8 cellular contexts compared by ENCODE assay signal in genomic region chr2:127105656-127106456, GRCh38. TPM values are rescaled to one million over a fixed set of nuclear protein-coding genes. Genes with fewer than 3 reads are reported as not detected.
A peak's percentile ranks its signal among the peaks of the same experiment; 100 is the strongest.
DNase-seq lines count a peak whose midpoint lies in the region; ATAC-seq and TF ChIP-seq lines count a peak whose summit lies in the region.

No MANE protein-coding gene starts in this region.

- no peaks in the 10 kb centered on the region for H3K9me3 ChIP-seq in A673 (ENCODE audit: low read depth, low read length, poor library complexity, severe bottlenecking)

- H3K27me3 ChIP-seq in A673 (replicated peaks; ENCODE audit: insufficient read depth, low read depth, low read length, poor library complexity) (no peaks in the 10 kb centered on the region), H7 (ENCODE audit: control insufficient read depth, insufficient read depth, low read length) (peaks cover 16% of the 10 kb centered on the region)

- peak; percentile 59 for DNase-seq in A673 (ENCODE audit: low spot score)
- DNase-seq in H7: peak; percentile 87
- peak; percentile 51 for DNase-seq in WTC11 (ENCODE audit: low spot score)
- peak; percentile 73 for DNase-seq in fibroblast of villous mesenchyme (ENCODE audit: low read depth)
- DNase-seq in SIG-M5 (lab: John Stamatoyannopoulos, UW): no peak
- no peak for DNase-seq in NCI-H446 (lab: John Stamatoyannopoulos, UW)

- H3K4me3 Mint-ChIP-seq in WTC11 (peak overlapping the region; percentile 69), nephron (peak overlapping the region; percentile 82 to 96 (median 87))

- H3K4me3 ChIP-seq in A673 (ENCODE audit: low read depth, low read length, poor library complexity, severe bottlenecking) (peak overlapping the region; percentile 87), H7 (ENCODE audit: insufficient read depth, low read depth, low read length) (peak overlapping the region; percentile 65), fibroblast of villous mesenchyme (ENCODE audit: low read depth, low read length) (peak overlapping the region; percentile 89)

- H3K36me3 ChIP-seq in A673 (ENCODE audit: insufficient read depth, low read length, poor library complexity, severe bottlenecking) (no peaks in the 10 kb centered on the region), H7 (replicated peaks; ENCODE audit: control insufficient read depth, insufficient read depth, low read length) (no peaks in the 10 kb centered on the region)

- BruUV-seq in A673 (replicated peaks; lab: Mats Ljungman, UMichigan): no TSS peak

- H3K36me3 Mint-ChIP-seq in WTC11 (no peaks in the 10 kb centered on the region), nephron (ENCODE audit: low read depth) (no peaks in the 10 kb centered on the region)

- H3K4me1 Mint-ChIP-seq in WTC11 (peaks cover 31% of the 10 kb centered on the region), nephron (peaks cover 62% of the 10 kb centered on the region)

- H3K27me3 Mint-ChIP-seq in WTC11 (ENCODE audit: low read depth): peaks cover 3% of the 10 kb centered on the region; the same call in 1 of the 2 replicates
- no peaks in the 10 kb centered on the region for H3K27me3 Mint-ChIP-seq in nephron (ENCODE audit: low read depth)

- H3K27ac Mint-ChIP-seq in WTC11 (no peak overlapping the region), nephron (peak overlapping the region; percentile 88 to 92 (median 89))

- H3K9me3 Mint-ChIP-seq in WTC11 (no peaks in the 10 kb centered on the region), nephron (no peaks in the 10 kb centered on the region)

- H3K4me1 ChIP-seq in A673 (ENCODE audit: insufficient read depth, low read length, poor library complexity, severe bottlenecking): peaks cover 27% of the 10 kb centered on the region

- CTCF ChIA-PET in A673 (lab: Charles Lee): no interaction called here
- CTCF ChIA-PET in WTC11 (lab: Charles Lee): interaction anchor here (0.6 to 4.2 kb wide), 18 partner anchors 9 to 948 kb away, joined by 3 to 33 read pairs (median 5); partner anchors contain the start of gene ERCC3

- H3K27ac ChIP-seq in A673 (ENCODE audit: low read depth, low read length, poor library complexity, severe bottlenecking): peak overlapping the region; percentile 89

- TF ChIP-seq CTCF in A673 (conservative IDR thresholded peaks at IDR 0.05; ENCODE audit: low read depth, low read length) (no peak), WTC11 (IDR thresholded peaks at IDR 0.05) (no peak), fibroblast of villous mesenchyme (IDR thresholded peaks at IDR 0.05; ENCODE audit: insufficient read depth, low read depth, low read length) (peak; percentile 5), nephron (IDR thresholded peaks at IDR 0.05; ENCODE audit: unreplicated experiment in 3 of 3) (no peak)

- intact Hi-C loops in A673 (cut with micrococcal nuclease; ENCODE audit: unreplicated experiment): no loop called here

- ATAC-seq in WTC11 (no peak), GM19023 (IDR thresholded peaks at IDR 0.05; ENCODE audit: unreplicated experiment) (no peak)

- POLR2A ChIA-PET in A673 (lab: Charles Lee; ENCODE audit: low non-redundant PET) (no interaction called here), WTC11 (lab: Charles Lee) (interaction anchor here (0.5 to 2.3 kb wide), 5 partner anchors 19 to 41 kb away, joined by 3 to 9 read pairs (median 4); no protein-coding TSS in a partner anchor)

TF ChIP-seq in WTC11, 78 proteins besides CTCF, POLR2A, EP300 and RAD21 (continues in another document):
- TF ChIP-seq ZNF121 (CRISPR knock-in tag; IDR thresholded peaks at IDR 0.05): no peak
- 0 out of 2 replicates have a peak, but pooled peaks have one; percentile 26 for TF ChIP-seq E2F5 (CRISPR knock-in tag; IDR thresholded peaks at IDR 0.05)
- 0 out of 2 replicates have a peak, but pooled peaks have one; percentile 10 for TF ChIP-seq ZNF317 (CRISPR knock-in tag; IDR thresholded peaks at IDR 0.05; ENCODE audit: borderline replicate concordance, low read depth)
- TF ChIP-seq MAX (CRISPR knock-in tag; IDR thresholded peaks at IDR 0.05): 0 out of 2 replicates have a peak, but pooled peaks have one; percentile 22
- peak; percentile 51; the same call in 1 of the 2 replicates for TF ChIP-seq ARID4B (CRISPR knock-in tag; IDR thresholded peaks at IDR 0.05; ENCODE audit: borderline replicate concordance)
- TF ChIP-seq NR3C1 (CRISPR knock-in tag; conservative IDR thresholded peaks at IDR 0.05; ENCODE audit: low read depth): no peak
- peak; percentile 77 for TF ChIP-seq USF1 (CRISPR knock-in tag; IDR thresholded peaks at IDR 0.05)
- no peak for TF ChIP-seq ELF4 (CRISPR knock-in tag; IDR thresholded peaks at IDR 0.05; ENCODE audit: low read depth)
- peak; percentile 38; the same call in 1 of the 2 replicates for TF ChIP-seq FOXP4 (CRISPR knock-in tag; IDR thresholded peaks at IDR 0.05)
- TF ChIP-seq RORB (CRISPR knock-in tag; IDR thresholded peaks at IDR 0.05): no peak
- no peak for TF ChIP-seq CDX4 (CRISPR knock-in tag; IDR thresholded peaks at IDR 0.05; ENCODE audit: borderline replicate concordance)
- TF ChIP-seq ZNF423 (CRISPR knock-in tag; IDR thresholded peaks at IDR 0.05): peak; percentile 69
- TF ChIP-seq ZNF396 (CRISPR knock-in tag; IDR thresholded peaks at IDR 0.05; ENCODE audit: borderline replicate concordance): no peak

RNA-seq across cellular contexts. Expression of gene BIN1, which starts 1.1 kb away (rescaled TPM):
- total RNA-seq in A673 (2021): 34.1 and 36.2 TPM in 2 replicates
- total RNA-seq in H7 (2014; rRNA removed; shearing (Covaris generic)): 26.0 and 31.6 TPM in 2 replicates
- 38.9 to 42.5 TPM (median 41.6 TPM) in 3 replicates for total RNA-seq in WTC11 (2021)
- 75.6 and 85.4 TPM in 2 replicates for total RNA-seq in fibroblast of villous mesenchyme

Comparison
In these comparisons a context has a peak if more than half of its experiments do, and no peak if none do; other contexts are left out.
1. DNase-seq: peak in A673 (single experiment), H7 (single experiment), WTC11 (single experiment) and fibroblast of villous mesenchyme (single experiment); none in SIG-M5 (single experiment) and NCI-H446 (0 of 2).
2. Peak in every context shown above with its lines, with median percentiles within 50 percentile points of each other: H3K4me3 ChIP-seq.